In the genomic region with DNA sequence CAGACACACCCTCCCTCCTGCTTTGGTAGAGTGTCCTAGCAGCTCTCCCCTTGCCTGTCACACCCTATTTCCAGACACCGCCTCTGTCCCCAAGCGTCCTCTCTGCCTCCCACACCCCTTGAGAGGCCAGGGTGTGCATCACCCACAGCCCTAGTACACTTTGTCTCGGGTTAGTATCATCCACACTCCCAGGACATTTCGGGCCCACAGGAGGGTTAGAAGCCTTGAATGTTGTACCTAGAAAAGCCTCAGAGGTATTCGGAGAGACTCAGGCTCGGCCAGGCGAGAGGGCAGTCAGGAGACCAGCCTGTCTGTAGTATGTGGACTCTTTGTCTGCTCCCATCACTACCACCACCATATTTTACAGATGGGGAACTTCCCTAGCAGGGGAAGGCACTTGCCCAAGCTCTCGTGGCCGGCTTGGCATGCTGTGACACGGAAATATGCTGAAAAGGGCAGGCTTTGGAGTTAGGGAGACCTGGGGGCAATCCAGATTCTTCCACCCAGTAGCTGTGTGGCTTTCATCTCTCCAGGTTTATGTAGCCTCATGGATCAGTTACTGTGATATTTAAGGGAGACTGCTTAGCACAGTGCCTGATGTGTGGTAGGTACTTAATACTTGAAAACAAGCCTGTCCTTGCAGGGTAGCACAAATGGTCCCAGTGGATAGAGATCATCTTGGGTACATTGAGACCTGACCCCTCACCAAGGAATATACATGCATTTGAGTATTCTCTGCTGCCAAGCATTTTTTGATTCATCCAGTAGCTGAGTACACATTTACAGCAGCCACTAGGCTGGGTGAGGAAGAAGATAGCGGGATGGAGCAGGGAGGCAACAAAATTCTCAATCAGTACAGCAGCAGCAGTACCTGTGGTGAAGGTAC, we compare ENCODE assay signal across 2 cellular contexts.
TF ChIP-seq lines count a peak whose summit lies in the region.

No MANE protein-coding gene starts in this region.

TF ChIP-seq in HCT116, 20 proteins besides CTCF, POLR2A, EP300 and RAD21 (continued from another document):
- TF ChIP-seq, protein P1, sequence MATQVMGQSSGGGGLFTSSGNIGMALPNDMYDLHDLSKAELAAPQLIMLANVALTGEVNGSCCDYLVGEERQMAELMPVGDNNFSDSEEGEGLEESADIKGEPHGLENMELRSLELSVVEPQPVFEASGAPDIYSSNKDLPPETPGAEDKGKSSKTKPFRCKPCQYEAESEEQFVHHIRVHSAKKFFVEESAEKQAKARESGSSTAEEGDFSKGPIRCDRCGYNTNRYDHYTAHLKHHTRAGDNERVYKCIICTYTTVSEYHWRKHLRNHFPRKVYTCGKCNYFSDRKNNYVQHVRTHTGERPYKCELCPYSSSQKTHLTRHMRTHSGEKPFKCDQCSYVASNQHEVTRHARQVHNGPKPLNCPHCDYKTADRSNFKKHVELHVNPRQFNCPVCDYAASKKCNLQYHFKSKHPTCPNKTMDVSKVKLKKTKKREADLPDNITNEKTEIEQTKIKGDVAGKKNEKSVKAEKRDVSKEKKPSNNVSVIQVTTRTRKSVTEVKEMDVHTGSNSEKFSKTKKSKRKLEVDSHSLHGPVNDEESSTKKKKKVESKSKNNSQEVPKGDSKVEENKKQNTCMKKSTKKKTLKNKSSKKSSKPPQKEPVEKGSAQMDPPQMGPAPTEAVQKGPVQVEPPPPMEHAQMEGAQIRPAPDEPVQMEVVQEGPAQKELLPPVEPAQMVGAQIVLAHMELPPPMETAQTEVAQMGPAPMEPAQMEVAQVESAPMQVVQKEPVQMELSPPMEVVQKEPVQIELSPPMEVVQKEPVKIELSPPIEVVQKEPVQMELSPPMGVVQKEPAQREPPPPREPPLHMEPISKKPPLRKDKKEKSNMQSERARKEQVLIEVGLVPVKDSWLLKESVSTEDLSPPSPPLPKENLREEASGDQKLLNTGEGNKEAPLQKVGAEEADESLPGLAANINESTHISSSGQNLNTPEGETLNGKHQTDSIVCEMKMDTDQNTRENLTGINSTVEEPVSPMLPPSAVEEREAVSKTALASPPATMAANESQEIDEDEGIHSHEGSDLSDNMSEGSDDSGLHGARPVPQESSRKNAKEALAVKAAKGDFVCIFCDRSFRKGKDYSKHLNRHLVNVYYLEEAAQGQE (IDR thresholded peaks at IDR 0.05; ENCODE audit: low read depth), result no peak
- no peak for TF ChIP-seq YY1 (IDR thresholded peaks at IDR 0.05; ENCODE audit: extremely low read depth, insufficient replicate concordance, low read depth, low read length)
- no peak for TF ChIP-seq ZFX (IDR thresholded peaks at IDR 0.05)
- no peak for TF ChIP-seq FOSL1 (IDR thresholded peaks at IDR 0.05; ENCODE audit: low read depth)
- no peak for TF ChIP-seq SRF (IDR thresholded peaks at IDR 0.05; ENCODE audit: low read depth)
- no peak for TF ChIP-seq ZNF274 (IDR thresholded peaks at IDR 0.05; ENCODE audit: low read depth, low read length)
- TF ChIP-seq, protein P2, sequence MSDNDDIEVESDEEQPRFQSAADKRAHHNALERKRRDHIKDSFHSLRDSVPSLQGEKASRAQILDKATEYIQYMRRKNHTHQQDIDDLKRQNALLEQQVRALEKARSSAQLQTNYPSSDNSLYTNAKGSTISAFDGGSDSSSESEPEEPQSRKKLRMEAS (IDR thresholded peaks at IDR 0.05), result no peak

TF ChIP-seq in WTC11, 78 proteins besides CTCF, POLR2A, EP300 and RAD21 (continued from another document):
- TF ChIP-seq, protein P3, sequence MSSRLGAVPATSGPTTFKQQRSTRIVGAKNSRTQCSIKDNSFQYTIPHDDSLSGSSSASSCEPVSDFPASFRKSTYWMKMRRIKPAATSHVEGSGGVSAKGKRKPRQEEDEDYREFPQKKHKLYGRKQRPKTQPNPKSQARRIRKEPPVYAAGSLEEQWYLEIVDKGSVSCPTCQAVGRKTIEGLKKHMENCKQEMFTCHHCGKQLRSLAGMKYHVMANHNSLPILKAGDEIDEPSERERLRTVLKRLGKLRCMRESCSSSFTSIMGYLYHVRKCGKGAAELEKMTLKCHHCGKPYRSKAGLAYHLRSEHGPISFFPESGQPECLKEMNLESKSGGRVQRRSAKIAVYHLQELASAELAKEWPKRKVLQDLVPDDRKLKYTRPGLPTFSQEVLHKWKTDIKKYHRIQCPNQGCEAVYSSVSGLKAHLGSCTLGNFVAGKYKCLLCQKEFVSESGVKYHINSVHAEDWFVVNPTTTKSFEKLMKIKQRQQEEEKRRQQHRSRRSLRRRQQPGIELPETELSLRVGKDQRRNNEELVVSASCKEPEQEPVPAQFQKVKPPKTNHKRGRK (CRISPR knock-in tag; IDR thresholded peaks at IDR 0.05; ENCODE audit: borderline replicate concordance), result no peak
- TF ChIP-seq, protein P4, sequence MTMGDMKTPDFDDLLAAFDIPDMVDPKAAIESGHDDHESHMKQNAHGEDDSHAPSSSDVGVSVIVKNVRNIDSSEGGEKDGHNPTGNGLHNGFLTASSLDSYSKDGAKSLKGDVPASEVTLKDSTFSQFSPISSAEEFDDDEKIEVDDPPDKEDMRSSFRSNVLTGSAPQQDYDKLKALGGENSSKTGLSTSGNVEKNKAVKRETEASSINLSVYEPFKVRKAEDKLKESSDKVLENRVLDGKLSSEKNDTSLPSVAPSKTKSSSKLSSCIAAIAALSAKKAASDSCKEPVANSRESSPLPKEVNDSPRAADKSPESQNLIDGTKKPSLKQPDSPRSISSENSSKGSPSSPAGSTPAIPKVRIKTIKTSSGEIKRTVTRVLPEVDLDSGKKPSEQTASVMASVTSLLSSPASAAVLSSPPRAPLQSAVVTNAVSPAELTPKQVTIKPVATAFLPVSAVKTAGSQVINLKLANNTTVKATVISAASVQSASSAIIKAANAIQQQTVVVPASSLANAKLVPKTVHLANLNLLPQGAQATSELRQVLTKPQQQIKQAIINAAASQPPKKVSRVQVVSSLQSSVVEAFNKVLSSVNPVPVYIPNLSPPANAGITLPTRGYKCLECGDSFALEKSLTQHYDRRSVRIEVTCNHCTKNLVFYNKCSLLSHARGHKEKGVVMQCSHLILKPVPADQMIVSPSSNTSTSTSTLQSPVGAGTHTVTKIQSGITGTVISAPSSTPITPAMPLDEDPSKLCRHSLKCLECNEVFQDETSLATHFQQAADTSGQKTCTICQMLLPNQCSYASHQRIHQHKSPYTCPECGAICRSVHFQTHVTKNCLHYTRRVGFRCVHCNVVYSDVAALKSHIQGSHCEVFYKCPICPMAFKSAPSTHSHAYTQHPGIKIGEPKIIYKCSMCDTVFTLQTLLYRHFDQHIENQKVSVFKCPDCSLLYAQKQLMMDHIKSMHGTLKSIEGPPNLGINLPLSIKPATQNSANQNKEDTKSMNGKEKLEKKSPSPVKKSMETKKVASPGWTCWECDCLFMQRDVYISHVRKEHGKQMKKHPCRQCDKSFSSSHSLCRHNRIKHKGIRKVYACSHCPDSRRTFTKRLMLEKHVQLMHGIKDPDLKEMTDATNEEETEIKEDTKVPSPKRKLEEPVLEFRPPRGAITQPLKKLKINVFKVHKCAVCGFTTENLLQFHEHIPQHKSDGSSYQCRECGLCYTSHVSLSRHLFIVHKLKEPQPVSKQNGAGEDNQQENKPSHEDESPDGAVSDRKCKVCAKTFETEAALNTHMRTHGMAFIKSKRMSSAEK (CRISPR knock-in tag; IDR thresholded peaks at IDR 0.05; ENCODE audit: borderline replicate concordance), result no peak
- TF ChIP-seq NFE2L1 (CRISPR knock-in tag; IDR thresholded peaks at IDR 0.05) (no peak), EMX1 (CRISPR knock-in tag; IDR thresholded peaks at IDR 0.05) (no peak), ZNF219 (CRISPR knock-in tag; IDR thresholded peaks at IDR 0.05; ENCODE audit: borderline replicate concordance) (no peak)
- TF ChIP-seq, protein P2 (CRISPR knock-in tag; IDR thresholded peaks at IDR 0.05), result no peak
- TF ChIP-seq, protein P5, sequence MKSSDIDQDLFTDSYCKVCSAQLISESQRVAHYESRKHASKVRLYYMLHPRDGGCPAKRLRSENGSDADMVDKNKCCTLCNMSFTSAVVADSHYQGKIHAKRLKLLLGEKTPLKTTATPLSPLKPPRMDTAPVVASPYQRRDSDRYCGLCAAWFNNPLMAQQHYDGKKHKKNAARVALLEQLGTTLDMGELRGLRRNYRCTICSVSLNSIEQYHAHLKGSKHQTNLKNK (CRISPR knock-in tag; IDR thresholded peaks at IDR 0.05), result no peak
